21 cellular contexts compared by ENCODE assay signal in the genomic region with DNA sequence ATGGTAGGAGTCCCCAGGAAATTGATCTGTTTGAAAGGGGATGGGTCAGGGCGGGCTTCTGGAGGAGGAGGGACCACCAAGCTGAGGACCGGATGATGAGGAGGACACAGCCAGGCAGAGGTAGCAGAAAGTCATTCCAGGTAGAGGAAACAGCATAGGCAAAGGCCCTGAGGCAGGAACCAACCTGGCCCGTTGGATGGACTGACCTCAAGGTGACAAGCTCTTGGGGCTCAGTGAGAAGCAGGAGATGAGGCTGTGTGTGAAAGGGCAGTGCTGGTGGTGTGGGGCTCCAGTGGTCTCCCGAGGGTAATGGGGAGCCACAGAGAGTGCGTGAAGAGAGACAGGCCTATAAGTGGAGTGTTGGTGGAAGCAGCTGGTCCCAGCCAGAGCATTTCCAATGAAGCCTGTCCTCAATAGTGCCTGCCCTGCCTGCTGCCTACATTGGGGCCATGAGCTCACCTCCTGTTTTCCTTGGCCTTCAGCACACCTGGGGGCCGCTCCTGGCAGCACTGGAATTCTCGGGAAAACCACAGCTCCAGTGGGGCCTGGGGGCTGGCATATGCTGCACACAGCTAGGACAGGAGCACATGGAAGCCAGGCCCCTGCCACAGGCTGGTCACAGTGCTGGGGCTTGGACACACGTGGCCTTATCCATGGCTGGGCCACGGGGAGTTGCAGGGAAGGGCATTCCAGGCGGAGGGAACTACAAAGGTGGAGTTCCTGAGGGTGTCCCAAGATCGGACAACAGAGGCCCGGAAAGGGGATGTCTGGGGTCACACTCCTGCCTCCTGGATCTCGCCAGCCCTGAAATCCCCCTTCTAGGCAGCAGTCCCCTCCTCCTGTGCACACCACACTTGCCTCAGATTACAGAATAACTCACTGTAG. TPM values are rescaled to one million over a fixed set of nuclear protein-coding genes. Genes with fewer than 3 reads are reported as not detected.
DNase-seq lines count a peak whose midpoint lies in the region; ATAC-seq, FAIRE-seq and TF ChIP-seq lines count a peak whose summit lies in the region.
"Had no signal": no experiment of that assay in that cellular context is flagged by ENCODE, and none has a peak within 500 bp of the region (broad histone marks: within the 10 kb centered on the region; RNA-seq: fewer than 3 reads in every experiment).

No MANE protein-coding gene starts in this region.

- no peak for ATAC-seq in HG03159 (IDR thresholded peaks at IDR 0.05; ENCODE audit: unreplicated experiment)
- ATAC-seq: GM23338 had no signal

- no peak for FAIRE-seq in RCC 7860 (lab: Jason Lieb, UNC)
- FAIRE-seq: GM12891 had no signal

- H3K36me3 ChIP-seq in adipocyte (ENCODE audit: control insufficient read depth, insufficient read depth, low read length, severe bottlenecking) = no peaks in the 10 kb centered on the region
- H3K36me3 ChIP-seq: BLaER1, MG63 had no signal

- H3K4me3 ChIP-seq in adipocyte (ENCODE audit: low read length) = no peak overlapping the region
- H3K4me3 ChIP-seq: BLaER1, GM23338, MG63, PC-9 had no signal

- peaks cover 22% of the 10 kb centered on the region for H3K4me1 ChIP-seq in adipocyte (ENCODE audit: control insufficient read depth, insufficient read depth, low read length)

- no peak for TF ChIP-seq CTCF in GM20000 (IDR thresholded peaks at IDR 0.05; ENCODE audit: extremely low read depth, missing control alignments)

- peak overlapping the region; percentile 16 for H3K9ac ChIP-seq in adipocyte (ENCODE audit: low read length)
- H3K9ac ChIP-seq: BLaER1 had no signal

- peak; percentile 21 for DNase-seq in 8988T
- peak; percentile 18 for DNase-seq in GM20000 (ENCODE audit: low spot score)
- DNase-seq in adipocyte (ENCODE audit: low read depth) = no peak
- DNase-seq in islet precursor cell = peak; percentile 72
- DNase-seq in RCC 7860 (ENCODE audit: low spot score) = no peak
- DNase-seq in mucosa of gallbladder (ENCODE audit: low spot score) = no peak
- DNase-seq: CD4-positive, alpha-beta memory T cell; DMS 273 treated with DMSO at 0.1 percent for 48 hours; DND-41; MG63; NCI-H1417; NCI-H187 treated with DMSO at 0.1 percent for 48 hours; NCI-H2107; NCI-H510A; PC-9 had no signal

- H3K9me3 ChIP-seq in adipocyte (ENCODE audit: control insufficient read depth, low read length) = no peaks in the 10 kb centered on the region
- H3K9me3 ChIP-seq: BLaER1, Caco-2, MG63 had no signal

- no peaks in the 10 kb centered on the region for H3K27me3 ChIP-seq in adipocyte (replicated peaks; ENCODE audit: control insufficient read depth, insufficient read depth, low read length)

RNA-seq across cellular contexts. Expression of a gene that starts 2.3 kb away (rescaled TPM):
- total RNA-seq in mucosa of gallbladder = 2.0 TPM
- total RNA-seq: CD4-positive, alpha-beta memory T cell; LHCN-M2; PC-9 had no signal

RNA-seq across cellular contexts. Expression of a gene that starts 38.4 kb away (rescaled TPM):
- 117 TPM for total RNA-seq in mucosa of gallbladder

Comparison
In these comparisons a context has a peak if more than half of its experiments do, and no peak if none do; other contexts are left out.
1. DNase-seq: peak in 8988T (single experiment), GM20000 (single experiment) and islet precursor cell (single experiment); none in adipocyte (single experiment), RCC 7860 (single experiment) and mucosa of gallbladder (single experiment).